ENCODE assay signal across 8 cellular contexts in genomic region chr7:102479982-102480637, GRCh38. TPM values are rescaled to one million over a fixed set of nuclear protein-coding genes. Genes with fewer than 3 reads are reported as not detected.
DNase-seq lines count a peak whose midpoint lies in the region; ATAC-seq and TF ChIP-seq lines count a peak whose summit lies in the region.
"Not testable (repeated sequence)": the region's sequence is repeated elsewhere in the genome, so short reads cannot be mapped to it uniquely, and the experiment has no call there.

No MANE protein-coding gene starts in this region.

- H3K27ac ChIP-seq in DND-41 (ENCODE audit: low read length); OCI-LY3 (ENCODE audit: low read length); foreskin keratinocyte; lower lobe of right lung: not testable (repeated sequence)

- not testable (repeated sequence) for H3K36me3 Mint-ChIP-seq in activated CD8-positive, alpha-beta T cell treated with anti-CD3 and anti-CD28 coated beads for 36 hours (ENCODE audit: low read depth); brain

- not testable (repeated sequence) for H3K27me3 Mint-ChIP-seq in activated CD8-positive, alpha-beta T cell treated with anti-CD3 and anti-CD28 coated beads for 36 hours; brain

- not testable (repeated sequence) for H3K4me3 Mint-ChIP-seq in activated CD8-positive, alpha-beta T cell treated with anti-CD3 and anti-CD28 coated beads for 36 hours
- peak overlapping the region in 2 of 5 experiments; percentile 17 to 30 for H3K4me3 Mint-ChIP-seq in brain

- not testable (repeated sequence) for H3K27ac Mint-ChIP-seq in activated CD8-positive, alpha-beta T cell treated with anti-CD3 and anti-CD28 coated beads for 36 hours
- H3K27ac Mint-ChIP-seq in brain: peak overlapping the region in 1 of 5 experiments; percentile 65

- H2AFZ ChIP-seq in DND-41 (ENCODE audit: low read depth, low read length); OCI-LY3 (ENCODE audit: low read depth, low read length): not testable (repeated sequence)

- not testable (repeated sequence) for H3K36me3 ChIP-seq in DND-41 (ENCODE audit: insufficient read depth, low read length); OCI-LY3 (replicated peaks; ENCODE audit: low read depth, low read length); lower lobe of right lung

- not testable (repeated sequence) for ATAC-seq in DND-41 (ENCODE audit: insufficient read depth, low read depth); activated CD8-positive, alpha-beta T cell treated with anti-CD3 and anti-CD28 coated beads for 36 hours; foreskin keratinocyte; sciatic nerve
- ATAC-seq in lower lobe of right lung: peak in 1 of 2 donors; percentile 67

- intact Hi-C loops in activated CD8-positive, alpha-beta T cell treated with anti-CD3 and anti-CD28 coated beads for 36 hours (cut with micrococcal nuclease); lower lobe of right lung (cut with DNase I); sciatic nerve (cut with DNase I): not testable (repeated sequence)

- peak; percentile 51 for DNase-seq in DND-41
- peak; percentile 56 for DNase-seq in activated CD8-positive, alpha-beta T cell treated with anti-CD3 and anti-CD28 coated beads for 36 hours
- DNase-seq in foreskin keratinocyte: not testable (repeated sequence)
- DNase-seq in lower lobe of right lung: peak; percentile 57
- DNase-seq in sciatic nerve (ENCODE audit: low spot score): peak; percentile 60
- DNase-seq in ureter (ENCODE audit: low spot score): peak; percentile 45

- not testable (repeated sequence) for H4K20me1 ChIP-seq in DND-41 (ENCODE audit: insufficient read depth, low read length); OCI-LY3 (ENCODE audit: insufficient read depth, low read length)

- CTCF ChIA-PET in activated CD8-positive, alpha-beta T cell treated with anti-CD3 and anti-CD28 coated beads for 36 hours (lab: Charles Lee): not testable (repeated sequence)

- H3K9me3 ChIP-seq in DND-41 (ENCODE audit: insufficient read depth, low read length, severe bottlenecking); OCI-LY3 (ENCODE audit: insufficient read depth, low read length); lower lobe of right lung: not testable (repeated sequence)

- H3K27me3 ChIP-seq in DND-41 (ENCODE audit: insufficient read depth, low read length, poor library complexity); OCI-LY3 (ENCODE audit: low read depth, low read length); foreskin keratinocyte; lower lobe of right lung (ENCODE audit: low read depth): not testable (repeated sequence)

- H3K4me3 ChIP-seq in DND-41 (ENCODE audit: low read depth in 1 of 2, low read length in 2 of 2); OCI-LY3 (ENCODE audit: low read length); lower lobe of right lung: not testable (repeated sequence)

- not testable (repeated sequence) for H3K4me1 Mint-ChIP-seq in activated CD8-positive, alpha-beta T cell treated with anti-CD3 and anti-CD28 coated beads for 36 hours (ENCODE audit: low read depth); brain

- H3K4me1 ChIP-seq in DND-41 (ENCODE audit: insufficient read depth, low read length); OCI-LY3 (ENCODE audit: low read length); foreskin keratinocyte; lower lobe of right lung: not testable (repeated sequence)

- TF ChIP-seq CTCF in DND-41 (IDR thresholded peaks at IDR 0.05; ENCODE audit: borderline replicate concordance, extremely low read depth, low read length, poor library complexity, severe bottlenecking): peak; percentile 15
- TF ChIP-seq CTCF in OCI-LY3 (IDR thresholded peaks at IDR 0.05; ENCODE audit: low read depth, low read length): peak; percentile 12
- TF ChIP-seq CTCF in activated CD8-positive, alpha-beta T cell treated with anti-CD3 and anti-CD28 coated beads for 36 hours (IDR thresholded peaks at IDR 0.05): peak; percentile 28
- TF ChIP-seq CTCF in brain (conservative IDR thresholded peaks at IDR 0.05): peak; percentile 14 to 33
- peak; percentile 58 for TF ChIP-seq CTCF in foreskin keratinocyte (conservative IDR thresholded peaks at IDR 0.05)
- peak; percentile 54 for TF ChIP-seq CTCF in lower lobe of right lung (IDR thresholded peaks at IDR 0.05)

- not testable (repeated sequence) for H3K79me2 ChIP-seq in DND-41 (ENCODE audit: insufficient read depth, low read length); OCI-LY3 (ENCODE audit: low read length)

- H3K4me2 ChIP-seq in DND-41 (ENCODE audit: insufficient read depth, low read length); OCI-LY3 (ENCODE audit: low read length): not testable (repeated sequence)

- not testable (repeated sequence) for H3K9ac ChIP-seq in DND-41 (ENCODE audit: low read depth, low read length); OCI-LY3 (ENCODE audit: low read length)

- POLR2A ChIA-PET in activated CD8-positive, alpha-beta T cell treated with anti-CD3 and anti-CD28 coated beads for 36 hours (lab: Charles Lee): not testable (repeated sequence)

- H3K9me3 Mint-ChIP-seq in activated CD8-positive, alpha-beta T cell treated with anti-CD3 and anti-CD28 coated beads for 36 hours; brain: not testable (repeated sequence)

RNA-seq across cellular contexts. Expression of gene POLR2J, which starts 1.4 kb away (rescaled TPM):
- 10 to 100 TPM; 49.1 to 54.7 TPM for total RNA-seq in activated CD8-positive, alpha-beta T cell treated with anti-CD3 and anti-CD28 coated beads for 36 hours
- polyA plus RNA-seq in brain (ENCODE audit: insufficient read depth, low read depth, low replicate concordance) (142 TPM), foreskin keratinocyte (114 and 126 TPM in 2 replicates)
- total RNA-seq in foreskin keratinocyte (69.9 and 80.2 TPM in 2 replicates), lower lobe of right lung (37.9 TPM), sciatic nerve (31.6 TPM), ureter (53.1 TPM)

RNA-seq across cellular contexts. Expression of gene LRWD1, which starts 15.3 kb away (rescaled TPM):
- total RNA-seq in activated CD8-positive, alpha-beta T cell treated with anti-CD3 and anti-CD28 coated beads for 36 hours: 10 to 100 TPM; 12.3 to 12.7 TPM
- polyA plus RNA-seq in brain (ENCODE audit: insufficient read depth, low read depth, low replicate concordance) (30.4 TPM), foreskin keratinocyte (22.1 and 24.7 TPM in 2 replicates)
- total RNA-seq in foreskin keratinocyte (23.3 and 25.0 TPM in 2 replicates), lower lobe of right lung (19.2 TPM), sciatic nerve (11.1 TPM), ureter (11.4 TPM)

RNA-seq across cellular contexts. Expression of gene ALKBH4, which starts 15.4 kb away (rescaled TPM):
- 1 to 10 TPM; 6.0 to 6.9 TPM for total RNA-seq in activated CD8-positive, alpha-beta T cell treated with anti-CD3 and anti-CD28 coated beads for 36 hours
- polyA plus RNA-seq in brain (ENCODE audit: insufficient read depth, low read depth, low replicate concordance) (16.3 TPM), foreskin keratinocyte (11.8 and 12.2 TPM in 2 replicates)
- total RNA-seq in foreskin keratinocyte (9.6 and 9.9 TPM in 2 replicates), lower lobe of right lung (10.6 TPM), sciatic nerve (8.6 TPM), ureter (10.3 TPM)

RNA-seq across cellular contexts. Expression of gene RASA4B, which starts 37.5 kb away (rescaled TPM):
- total RNA-seq in activated CD8-positive, alpha-beta T cell treated with anti-CD3 and anti-CD28 coated beads for 36 hours: 10 to 100 TPM; 26.0 to 31.3 TPM
- polyA plus RNA-seq in brain (ENCODE audit: insufficient read depth, low read depth, low replicate concordance) (48.9 TPM), foreskin keratinocyte (0.16 and 0.29 TPM in 2 replicates)
- total RNA-seq in foreskin keratinocyte (0.51 and 0.53 TPM in 2 replicates), lower lobe of right lung (22.6 TPM), sciatic nerve (59.3 TPM), ureter (10.9 TPM)

RNA-seq across cellular contexts. Expression of gene ORAI2, which starts 46.7 kb away (rescaled TPM):
- 10 to 100 TPM; 29.4 to 35.8 TPM for total RNA-seq in activated CD8-positive, alpha-beta T cell treated with anti-CD3 and anti-CD28 coated beads for 36 hours
- 23.7 TPM for polyA plus RNA-seq in brain (ENCODE audit: insufficient read depth, low read depth, low replicate concordance)
- 5.6 and 7.5 TPM in 2 replicates for total RNA-seq in foreskin keratinocyte
- polyA plus RNA-seq in foreskin keratinocyte: 3.1 and 3.8 TPM in 2 replicates
- total RNA-seq in lower lobe of right lung: 29.7 TPM
- 18.0 TPM for total RNA-seq in sciatic nerve
- 19.7 TPM for total RNA-seq in ureter
